8 cellular contexts compared by ENCODE assay signal in the genomic region with DNA sequence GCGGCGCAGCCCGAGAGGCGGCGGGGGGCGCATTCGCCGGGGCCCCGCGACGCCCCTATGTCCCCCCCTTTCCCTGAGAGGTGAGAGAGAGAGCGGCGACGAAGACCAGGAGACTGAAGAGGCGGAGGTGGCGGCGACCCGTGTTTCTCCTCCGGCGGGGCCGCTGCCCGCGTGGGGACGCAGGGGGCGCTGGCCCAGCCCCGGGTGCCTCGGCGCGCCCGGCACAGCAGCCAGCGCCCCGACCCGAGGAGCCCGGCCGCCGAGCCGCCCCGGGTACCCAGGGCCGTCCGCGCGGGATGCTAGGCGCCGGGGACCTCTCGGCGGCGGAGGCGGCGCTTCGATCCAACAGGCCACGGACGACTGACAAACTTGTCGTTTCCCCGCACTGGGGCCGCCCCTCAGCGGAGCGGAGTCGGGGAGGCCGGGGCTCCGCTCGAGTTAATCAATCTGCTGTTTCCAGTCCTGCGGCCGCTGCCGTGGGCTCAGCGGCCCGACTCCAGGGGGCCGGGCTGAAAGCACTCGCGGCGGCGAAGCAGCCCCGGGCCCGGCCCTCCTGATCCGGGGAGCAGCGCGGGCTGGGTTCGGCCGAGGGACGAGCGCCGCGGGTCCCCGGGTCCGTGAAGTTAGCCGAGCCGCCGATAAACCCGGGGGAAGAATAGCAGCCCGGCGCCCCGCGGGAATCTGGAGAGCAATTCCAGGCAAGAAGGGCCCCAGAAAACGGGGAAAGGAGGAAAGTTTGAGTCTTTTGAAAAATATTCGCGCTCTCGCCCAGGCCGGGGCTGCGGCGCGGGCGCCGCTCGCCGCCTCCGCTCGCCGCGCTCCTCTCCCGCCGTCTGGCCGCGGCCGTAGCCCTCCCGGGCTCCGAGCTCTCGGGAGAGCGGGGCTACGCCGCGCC. TPM values are rescaled to one million over a fixed set of nuclear protein-coding genes. Genes with fewer than 3 reads are reported as not detected.
A peak's percentile ranks its signal among the peaks of the same experiment; 100 is the strongest.
DNase-seq lines count a peak whose midpoint lies in the region; ATAC-seq and TF ChIP-seq lines count a peak whose summit lies in the region.

No MANE protein-coding gene starts in this region.

- H3K27me3 ChIP-seq in GM23248 (replicated peaks; ENCODE audit: insufficient read depth) = no peaks in the 10 kb centered on the region
- H3K27me3 ChIP-seq in mammary epithelial cell (ENCODE audit: insufficient read depth, low read length) = no peaks in the 10 kb centered on the region
- peaks cover 0 to 13% of the 10 kb centered on the region in 2 donors for H3K27me3 ChIP-seq in right lobe of liver

- no peaks in the 10 kb centered on the region for H3K9me2 ChIP-seq in GM23248 (ENCODE audit: insufficient read depth)

- no TSS peak for BruUV-seq in mammary epithelial cell (replicated peaks; lab: Mats Ljungman, UMichigan)

- intact Hi-C loops in mammary epithelial cell (cut with micrococcal nuclease) (loop anchor here (1.0 to 5.0 kb wide), 2 partner anchors 315 to 797 kb away; no protein-coding TSS in a partner anchor), right lobe of liver (cut with DNase I) (loop anchor here (10.0 kb wide), 2 partner anchors 212 to 372 kb away; no protein-coding TSS in a partner anchor)

- CTCF ChIA-PET in mammary epithelial cell (lab: Charles Lee; ENCODE audit: low non-redundant PET) = no interaction called here

- in situ Hi-C loops in GM23248 (cut with MboI) = no loop called here
- in situ Hi-C loops in mammary epithelial cell (cut with MboI; ENCODE audit: low sequenced_read_pairs in 2 of 2) = loop anchor here (10.0 to 25.0 kb wide), 4 partner anchors 162 to 335 kb away; a partner anchor contains a TSS

- H3K79me2 ChIP-seq in GM23248 (ENCODE audit: insufficient read depth) (no peaks in the 10 kb centered on the region), mammary epithelial cell (ENCODE audit: insufficient read depth, low read length) (no peaks in the 10 kb centered on the region)

- peaks cover 43% of the 10 kb centered on the region for H3K27me3 Mint-ChIP-seq in T-helper 17 cell
- H3K27me3 Mint-ChIP-seq in stimulated activated naive B cell treated with anti-CD40 and anti-IgM and Interleukin-4, amounts not matched to agents 10 μg/mL and 1 μg/mL and 100 μg/mL, for 72 hours = peaks cover 31 to 55% of the 10 kb centered on the region in 2 donors

- H3K9ac ChIP-seq in GM23248 = peak overlapping the region; percentile 62
- no peak overlapping the region for H3K9ac ChIP-seq in mammary epithelial cell (ENCODE audit: insufficient read depth, low read length)

- H3K36me3 ChIP-seq in GM23248 (ENCODE audit: low read depth) = no peaks in the 10 kb centered on the region
- H3K36me3 ChIP-seq in mammary epithelial cell (ENCODE audit: insufficient read depth, low read length) = no peaks in the 10 kb centered on the region
- no peaks in the 10 kb centered on the region for H3K36me3 ChIP-seq in right lobe of liver

- H4K20me1 ChIP-seq in GM23248 (ENCODE audit: insufficient read depth) (no peaks in the 10 kb centered on the region), mammary epithelial cell (ENCODE audit: insufficient read depth, low read length) (no peaks in the 10 kb centered on the region)

- H3K27ac Mint-ChIP-seq in T-helper 17 cell = peak overlapping the region; percentile 96
- H3K27ac Mint-ChIP-seq in stimulated activated naive B cell treated with anti-CD40 and anti-IgM and Interleukin-4, amounts not matched to agents 10 μg/mL and 1 μg/mL and 100 μg/mL, for 72 hours = peak overlapping the region; percentile 84

- peaks cover 5% of the 10 kb centered on the region; the same call in 1 of the 2 replicates for H3K4me1 ChIP-seq in GM23248 (ENCODE audit: insufficient read depth)
- H3K4me1 ChIP-seq in mammary epithelial cell (ENCODE audit: insufficient read depth, low read length) = peaks cover 23% of the 10 kb centered on the region
- H3K4me1 ChIP-seq in right lobe of liver = peaks cover 0 to 15% (median 4%) of the 10 kb centered on the region in 4 donors

- H3K4me3 ChIP-seq in GM23248 (peak overlapping the region; percentile 100), mammary epithelial cell (replicated peaks in 1 of 3; ENCODE audit: insufficient read depth in 1 of 3, low read depth in 2 of 3, low read length in 3 of 3) (peak overlapping the region; percentile 60 to 69 (median 66)), right lobe of liver (peak overlapping the region; percentile 56 to 69 (median 68))

- DNase-seq in AG08395 (ENCODE audit: low spot score) (peak; percentile 20), GM23248 (peak; percentile 61), T-helper 17 cell (peak; percentile 15 to 33 (median 23)), mammary epithelial cell (peak; percentile 35), right lobe of liver (peak in 1 of 3 donors; percentile 41), kidney tubule cell (ENCODE audit: low spot score) (no peak)
- DNase-seq in stimulated activated naive B cell treated with anti-CD40 and anti-IgM and Interleukin-4, amounts not matched to agents 10 μg/mL and 1 μg/mL and 100 μg/mL, for 72 hours = no peak

- H3K27ac ChIP-seq in GM23248 (no peak overlapping the region), mammary epithelial cell (ENCODE audit: insufficient read depth, low read depth, low read length) (no peak overlapping the region), right lobe of liver (peak overlapping the region in 1 of 3 donors; percentile 37)

- H3K36me3 Mint-ChIP-seq in T-helper 17 cell (ENCODE audit: low read depth) = peaks cover 6% of the 10 kb centered on the region
- peaks cover 8 to 14% of the 10 kb centered on the region in 2 donors for H3K36me3 Mint-ChIP-seq in stimulated activated naive B cell treated with anti-CD40 and anti-IgM and Interleukin-4, amounts not matched to agents 10 μg/mL and 1 μg/mL and 100 μg/mL, for 72 hours

- ATAC-seq in T-helper 17 cell (peak; percentile 46), right lobe of liver (peak; percentile 11 to 34 (median 26)), HG03135 (IDR thresholded peaks at IDR 0.05; ENCODE audit: unreplicated experiment) (no peak)
- peak; percentile 29 to 36 for ATAC-seq in stimulated activated naive B cell treated with anti-CD40 and anti-IgM and Interleukin-4, amounts not matched to agents 10 μg/mL and 1 μg/mL and 100 μg/mL, for 72 hours (replicated peaks)

- dilution Hi-C loops in mammary epithelial cell (cut with HindIII; ENCODE audit: low sequenced_read_pairs) = no loop called here

- H3K9me3 ChIP-seq in GM23248 (ENCODE audit: low read depth) = no peaks in the 10 kb centered on the region
- no peaks in the 10 kb centered on the region for H3K9me3 ChIP-seq in T-helper 17 cell (ENCODE audit: control insufficient read depth, low read length, poor library complexity, severe bottlenecking)
- no peaks in the 10 kb centered on the region for H3K9me3 ChIP-seq in mammary epithelial cell (replicated peaks; ENCODE audit: insufficient read depth, low read length)
- no peaks in the 10 kb centered on the region for H3K9me3 ChIP-seq in right lobe of liver

- no peak for TF ChIP-seq CTCF in mammary epithelial cell (conservative IDR thresholded peaks at IDR 0.05 in 1 of 2, IDR thresholded peaks at IDR 0.05 in 1 of 2; ENCODE audit: extremely low read depth in 1 of 2, insufficient read depth in 1 of 2, low read depth in 1 of 2, low read length in 2 of 2)
- peak in 1 of 4 donors; percentile 4 for TF ChIP-seq CTCF in right lobe of liver (IDR thresholded peaks at IDR 0.05)

- H3K4me3 Mint-ChIP-seq in T-helper 17 cell = peak overlapping the region; percentile 99
- peak overlapping the region; percentile 87 to 98 for H3K4me3 Mint-ChIP-seq in stimulated activated naive B cell treated with anti-CD40 and anti-IgM and Interleukin-4, amounts not matched to agents 10 μg/mL and 1 μg/mL and 100 μg/mL, for 72 hours

- no peak for TF ChIP-seq POLR2A in right lobe of liver (IDR thresholded peaks at IDR 0.05)

- H2AFZ ChIP-seq in GM23248 (peak overlapping the region; percentile 100), mammary epithelial cell (ENCODE audit: low read depth, low read length) (peak overlapping the region; percentile 95)

- peaks cover 24% of the 10 kb centered on the region for H3K4me1 Mint-ChIP-seq in T-helper 17 cell
- H3K4me1 Mint-ChIP-seq in stimulated activated naive B cell treated with anti-CD40 and anti-IgM and Interleukin-4, amounts not matched to agents 10 μg/mL and 1 μg/mL and 100 μg/mL, for 72 hours = peaks cover 34 to 37% of the 10 kb centered on the region in 2 donors

- 1% methylated on average over 76 to 91 of the region's 120 CpGs for WGBS in GM23248 (ENCODE audit: low coverage in 1 of 2, low lambda C conversion rate in 2 of 2, missing lambda C conversion rate in 2 of 2), 2 experiments
- 0% methylated on average over 16 of the region's 120 CpGs for WGBS in mammary epithelial cell (ENCODE audit: low coverage, missing lambda C conversion rate)
- 0% methylated on average over 16 of the region's 120 CpGs for WGBS in right lobe of liver (ENCODE audit: insufficient coverage, low coverage, low lambda C conversion rate, missing lambda C conversion rate)

- no peaks in the 10 kb centered on the region for H3K9me3 Mint-ChIP-seq in stimulated activated naive B cell treated with anti-CD40 and anti-IgM and Interleukin-4, amounts not matched to agents 10 μg/mL and 1 μg/mL and 100 μg/mL, for 72 hours

- H3K4me2 ChIP-seq in GM23248 (ENCODE audit: unreplicated experiment) = peak overlapping the region; percentile 99
- peak overlapping the region; percentile 99 for H3K4me2 ChIP-seq in mammary epithelial cell (ENCODE audit: insufficient read depth, low read depth, low read length)

- H3F3A ChIP-seq in GM23248 (ENCODE audit: insufficient read depth) = no peaks in the 10 kb centered on the region

RNA-seq across cellular contexts. Expression of a gene that starts 0.6 kb away (rescaled TPM):
- total RNA-seq in GM23248 (2014; rRNA removed; shearing (Covaris generic)) = 7.2 and 7.6 TPM in 2 replicates
- polyA plus RNA-seq in GM23248 (2016; fragmentation: Nextera tagmentation; extraction: Ambion mirVana) (1.3 and 1.9 TPM in 2 replicates), mammary epithelial cell (2.3 TPM)
- total RNA-seq in T-helper 17 cell (1 to 10 TPM in 1 of 2 donors, under 1 TPM in 1; 0.21 to 2.8 TPM), mammary epithelial cell (1 to 10 TPM; 1.7 to 1.8 TPM), right lobe of liver (1 to 10 TPM in 1 of 6 experiments, under 1 TPM in 5; 0.22 to 1.3 (median 0.59) TPM)
- polyA minus RNA-seq in mammary epithelial cell = 1.8 TPM

Comparison
In these comparisons a context has a peak if more than half of its experiments do, and no peak if none do; other contexts are left out.
1. DNase-seq: peak in AG08395 (single experiment), GM23248 (single experiment), T-helper 17 cell (3 of 3) and mammary epithelial cell (single experiment); none in stimulated activated naive B cell treated with anti-CD40 and anti-IgM and Interleukin-4, amounts not matched to agents 10 μg/mL and 1 μg/mL and 100 μg/mL, for 72 hours (single experiment) and kidney tubule cell (single experiment).
2. Peak in every context shown above with its lines, with median percentiles within 50 percentile points of each other: H3K4me3 ChIP-seq.